In the genomic region with DNA sequence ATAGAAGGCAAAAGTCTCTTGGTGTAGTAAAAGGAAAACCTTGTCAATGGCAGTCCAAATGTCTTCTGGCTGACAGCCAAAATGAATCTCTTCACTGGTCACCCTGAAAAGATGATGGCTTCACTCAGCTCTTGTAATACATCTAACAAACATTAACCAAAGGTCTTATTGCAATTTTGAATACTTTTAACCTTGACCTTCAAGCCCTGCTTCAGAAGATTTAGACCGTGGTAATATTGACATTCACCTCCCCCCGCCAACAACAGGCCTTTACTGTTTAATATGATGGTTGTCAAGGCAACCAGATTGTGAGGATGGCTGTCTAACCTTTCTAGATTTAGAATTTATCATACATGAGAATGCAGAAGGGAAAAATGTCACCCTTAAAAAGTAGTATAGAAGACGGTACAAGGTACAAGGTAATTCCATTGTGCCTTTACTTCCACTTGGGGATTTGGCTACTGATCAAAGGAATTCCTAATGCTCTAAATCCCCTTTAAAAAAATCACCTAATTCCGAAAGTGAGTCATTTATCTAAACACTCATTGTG, we compare ENCODE assay signal across 1 cellular context.
TF ChIP-seq lines count a peak whose summit lies in the region.

No MANE protein-coding gene starts in this region.

TF ChIP-seq in HepG2, 621 proteins besides CTCF, POLR2A, EP300 and RAD21 (continued from another document and continues in another):
- TF ChIP-seq, protein P1, sequence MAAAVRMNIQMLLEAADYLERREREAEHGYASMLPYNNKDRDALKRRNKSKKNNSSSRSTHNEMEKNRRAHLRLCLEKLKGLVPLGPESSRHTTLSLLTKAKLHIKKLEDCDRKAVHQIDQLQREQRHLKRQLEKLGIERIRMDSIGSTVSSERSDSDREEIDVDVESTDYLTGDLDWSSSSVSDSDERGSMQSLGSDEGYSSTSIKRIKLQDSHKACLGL (CRISPR knock-in tag; IDR thresholded peaks at IDR 0.05): no peak
- no peak for TF ChIP-seq ZNF207 (IDR thresholded peaks at IDR 0.05; ENCODE audit: borderline replicate concordance)
- no peak for TF ChIP-seq ZNF296 (CRISPR knock-in tag; conservative IDR thresholded peaks at IDR 0.05)
- no peak for TF ChIP-seq ZMAT3 (CRISPR knock-in tag; conservative IDR thresholded peaks at IDR 0.05)
- TF ChIP-seq ZNF605 (CRISPR knock-in tag; IDR thresholded peaks at IDR 0.05): no peak
- TF ChIP-seq FOXA1 (IDR thresholded peaks at IDR 0.05): peak; percentile 76
- peak; percentile 93 for TF ChIP-seq FOXA1 (CRISPR knock-in tag; IDR thresholded peaks at IDR 0.05)
- no peak for TF ChIP-seq TAF1 (CRISPR knock-in tag; IDR thresholded peaks at IDR 0.05)
- no peak for TF ChIP-seq ZSCAN31 (CRISPR knock-in tag; IDR thresholded peaks at IDR 0.05; ENCODE audit: low read depth)
- TF ChIP-seq, protein P2, sequence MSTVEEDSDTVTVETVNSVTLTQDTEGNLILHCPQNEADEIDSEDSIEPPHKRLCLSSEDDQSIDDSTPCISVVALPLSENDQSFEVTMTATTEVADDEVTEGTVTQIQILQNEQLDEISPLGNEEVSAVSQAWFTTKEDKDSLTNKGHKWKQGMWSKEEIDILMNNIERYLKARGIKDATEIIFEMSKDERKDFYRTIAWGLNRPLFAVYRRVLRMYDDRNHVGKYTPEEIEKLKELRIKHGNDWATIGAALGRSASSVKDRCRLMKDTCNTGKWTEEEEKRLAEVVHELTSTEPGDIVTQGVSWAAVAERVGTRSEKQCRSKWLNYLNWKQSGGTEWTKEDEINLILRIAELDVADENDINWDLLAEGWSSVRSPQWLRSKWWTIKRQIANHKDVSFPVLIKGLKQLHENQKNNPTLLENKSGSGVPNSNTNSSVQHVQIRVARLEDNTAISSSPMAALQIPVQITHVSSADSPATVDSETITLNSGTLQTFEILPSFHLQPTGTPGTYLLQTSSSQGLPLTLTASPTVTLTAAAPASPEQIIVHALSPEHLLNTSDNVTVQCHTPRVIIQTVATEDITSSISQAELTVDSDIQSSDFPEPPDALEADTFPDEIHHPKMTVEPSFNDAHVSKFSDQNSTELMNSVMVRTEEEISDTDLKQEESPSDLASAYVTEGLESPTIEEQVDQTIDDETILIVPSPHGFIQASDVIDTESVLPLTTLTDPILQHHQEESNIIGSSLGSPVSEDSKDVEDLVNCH (CRISPR knock-in tag; IDR thresholded peaks at IDR 0.05): no peak
- TF ChIP-seq, protein P3, sequence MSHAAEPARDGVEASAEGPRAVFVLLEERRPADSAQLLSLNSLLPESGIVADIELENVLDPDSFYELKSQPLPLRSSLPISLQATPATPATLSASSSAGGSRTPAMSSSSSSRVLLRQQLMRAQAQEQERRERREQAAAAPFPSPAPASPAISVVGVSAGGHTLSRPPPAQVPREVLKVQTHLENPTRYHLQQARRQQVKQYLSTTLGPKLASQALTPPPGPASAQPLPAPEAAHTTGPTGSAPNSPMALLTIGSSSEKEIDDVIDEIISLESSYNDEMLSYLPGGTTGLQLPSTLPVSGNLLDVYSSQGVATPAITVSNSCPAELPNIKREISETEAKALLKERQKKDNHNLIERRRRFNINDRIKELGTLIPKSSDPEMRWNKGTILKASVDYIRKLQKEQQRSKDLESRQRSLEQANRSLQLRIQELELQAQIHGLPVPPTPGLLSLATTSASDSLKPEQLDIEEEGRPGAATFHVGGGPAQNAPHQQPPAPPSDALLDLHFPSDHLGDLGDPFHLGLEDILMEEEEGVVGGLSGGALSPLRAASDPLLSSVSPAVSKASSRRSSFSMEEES (CRISPR knock-in tag; IDR thresholded peaks at IDR 0.05): peak; percentile 38; the same call in 1 of the 2 replicates
- TF ChIP-seq, protein P4, sequence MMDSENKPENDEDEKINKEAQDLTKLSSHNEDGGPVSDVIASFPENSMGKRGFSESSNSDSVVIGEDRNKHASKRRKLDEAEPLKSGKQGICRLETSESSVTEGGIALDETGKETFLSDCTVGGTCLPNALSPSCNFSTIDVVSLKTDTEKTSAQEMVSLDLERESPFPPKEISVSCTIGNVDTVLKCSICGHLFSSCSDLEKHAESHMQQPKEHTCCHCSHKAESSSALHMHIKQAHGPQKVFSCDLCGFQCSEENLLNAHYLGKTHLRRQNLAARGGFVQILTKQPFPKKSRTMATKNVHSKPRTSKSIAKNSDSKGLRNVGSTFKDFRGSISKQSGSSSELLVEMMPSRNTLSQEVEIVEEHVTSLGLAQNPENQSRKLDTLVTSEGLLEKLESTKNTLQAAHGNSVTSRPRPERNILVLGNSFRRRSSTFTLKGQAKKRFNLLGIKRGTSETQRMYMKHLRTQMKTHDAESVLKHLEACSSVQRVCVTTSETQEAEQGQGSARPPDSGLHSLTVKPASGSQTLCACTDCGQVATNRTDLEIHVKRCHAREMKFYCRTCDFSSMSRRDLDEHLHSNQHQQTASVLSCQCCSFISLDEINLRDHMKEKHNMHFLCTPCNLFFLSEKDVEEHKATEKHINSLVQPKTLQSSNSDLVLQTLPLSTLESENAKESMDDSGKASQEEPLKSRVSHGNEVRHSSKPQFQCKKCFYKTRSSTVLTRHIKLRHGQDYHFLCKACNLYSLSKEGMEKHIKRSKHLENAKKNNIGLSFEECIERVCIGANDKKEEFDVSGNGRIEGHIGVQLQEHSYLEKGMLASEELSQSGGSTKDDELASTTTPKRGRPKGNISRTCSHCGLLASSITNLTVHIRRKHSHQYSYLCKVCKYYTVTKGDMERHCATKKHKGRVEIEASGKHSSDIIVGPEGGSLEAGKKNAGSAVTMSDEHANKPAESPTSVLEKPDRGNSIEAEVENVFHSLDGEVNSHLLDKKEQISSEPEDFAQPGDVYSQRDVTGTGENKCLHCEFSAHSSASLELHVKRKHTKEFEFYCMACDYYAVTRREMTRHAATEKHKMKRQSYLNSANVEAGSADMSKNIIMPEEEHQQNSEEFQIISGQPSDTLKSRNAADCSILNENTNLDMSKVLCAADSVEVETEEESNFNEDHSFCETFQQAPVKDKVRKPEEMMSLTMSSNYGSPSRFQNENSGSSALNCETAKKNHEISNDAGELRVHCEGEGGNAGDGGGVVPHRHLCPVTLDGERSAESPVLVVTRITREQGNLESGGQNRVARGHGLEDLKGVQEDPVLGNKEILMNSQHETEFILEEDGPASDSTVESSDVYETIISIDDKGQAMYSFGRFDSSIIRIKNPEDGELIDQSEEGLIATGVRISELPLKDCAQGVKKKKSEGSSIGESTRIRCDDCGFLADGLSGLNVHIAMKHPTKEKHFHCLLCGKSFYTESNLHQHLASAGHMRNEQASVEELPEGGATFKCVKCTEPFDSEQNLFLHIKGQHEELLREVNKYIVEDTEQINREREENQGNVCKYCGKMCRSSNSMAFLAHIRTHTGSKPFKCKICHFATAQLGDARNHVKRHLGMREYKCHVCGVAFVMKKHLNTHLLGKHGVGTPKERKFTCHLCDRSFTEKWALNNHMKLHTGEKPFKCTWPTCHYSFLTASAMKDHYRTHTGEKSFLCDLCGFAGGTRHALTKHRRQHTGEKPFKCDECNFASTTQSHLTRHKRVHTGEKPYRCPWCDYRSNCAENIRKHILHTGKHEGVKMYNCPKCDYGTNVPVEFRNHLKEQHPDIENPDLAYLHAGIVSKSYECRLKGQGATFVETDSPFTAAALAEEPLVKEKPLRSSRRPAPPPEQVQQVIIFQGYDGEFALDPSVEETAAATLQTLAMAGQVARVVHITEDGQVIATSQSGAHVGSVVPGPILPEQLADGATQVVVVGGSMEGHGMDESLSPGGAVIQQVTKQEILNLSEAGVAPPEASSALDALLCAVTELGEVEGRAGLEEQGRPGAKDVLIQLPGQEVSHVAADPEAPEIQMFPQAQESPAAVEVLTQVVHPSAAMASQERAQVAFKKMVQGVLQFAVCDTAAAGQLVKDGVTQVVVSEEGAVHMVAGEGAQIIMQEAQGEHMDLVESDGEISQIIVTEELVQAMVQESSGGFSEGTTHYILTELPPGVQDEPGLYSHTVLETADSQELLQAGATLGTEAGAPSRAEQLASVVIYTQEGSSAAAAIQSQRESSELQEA (CRISPR knock-in tag; IDR thresholded peaks at IDR 0.05; ENCODE audit: not compliant biosample characterization): no peak
- peak; percentile 68; the same call in 1 of the 2 replicates for TF ChIP-seq SP5 (CRISPR knock-in tag; IDR thresholded peaks at IDR 0.05; ENCODE audit: borderline replicate concordance, low read depth)
- TF ChIP-seq, protein P5, sequence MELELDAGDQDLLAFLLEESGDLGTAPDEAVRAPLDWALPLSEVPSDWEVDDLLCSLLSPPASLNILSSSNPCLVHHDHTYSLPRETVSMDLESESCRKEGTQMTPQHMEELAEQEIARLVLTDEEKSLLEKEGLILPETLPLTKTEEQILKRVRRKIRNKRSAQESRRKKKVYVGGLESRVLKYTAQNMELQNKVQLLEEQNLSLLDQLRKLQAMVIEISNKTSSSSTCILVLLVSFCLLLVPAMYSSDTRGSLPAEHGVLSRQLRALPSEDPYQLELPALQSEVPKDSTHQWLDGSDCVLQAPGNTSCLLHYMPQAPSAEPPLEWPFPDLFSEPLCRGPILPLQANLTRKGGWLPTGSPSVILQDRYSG (CRISPR knock-in tag; IDR thresholded peaks at IDR 0.05): no peak
- TF ChIP-seq SRSF4 (IDR thresholded peaks at IDR 0.05; ENCODE audit: low read depth, low read length, poor library complexity, severe bottlenecking): no peak
- TF ChIP-seq RFXANK (CRISPR knock-in tag; IDR thresholded peaks at IDR 0.05): 0 out of 2 replicates have a peak, but pooled peaks have one; percentile 69
- no peak for TF ChIP-seq NFIB (CRISPR knock-in tag; IDR thresholded peaks at IDR 0.05; ENCODE audit: borderline replicate concordance)
- no peak for TF ChIP-seq ZNF839 (CRISPR knock-in tag; IDR thresholded peaks at IDR 0.05; ENCODE audit: borderline replicate concordance)
- no peak for TF ChIP-seq RFX5 (IDR thresholded peaks at IDR 0.05; ENCODE audit: low read depth, low read length)
- no peak for TF ChIP-seq GATAD1 (CRISPR knock-in tag; IDR thresholded peaks at IDR 0.05)
- no peak for TF ChIP-seq ZNF260 (CRISPR knock-in tag; IDR thresholded peaks at IDR 0.05; ENCODE audit: borderline replicate concordance, low read depth)
- TF ChIP-seq ZNF451 (CRISPR knock-in tag; IDR thresholded peaks at IDR 0.05): no peak
- TF ChIP-seq SOX13 (IDR thresholded peaks at IDR 0.05): peak; percentile 55
- peak in 1 of 2 experiments; percentile 90; a peak in 2 of 4 replicates for TF ChIP-seq SOX13 (CRISPR knock-in tag; conservative IDR thresholded peaks at IDR 0.05 in 1 of 2, IDR thresholded peaks at IDR 0.05 in 1 of 2)
- TF ChIP-seq, protein P6, sequence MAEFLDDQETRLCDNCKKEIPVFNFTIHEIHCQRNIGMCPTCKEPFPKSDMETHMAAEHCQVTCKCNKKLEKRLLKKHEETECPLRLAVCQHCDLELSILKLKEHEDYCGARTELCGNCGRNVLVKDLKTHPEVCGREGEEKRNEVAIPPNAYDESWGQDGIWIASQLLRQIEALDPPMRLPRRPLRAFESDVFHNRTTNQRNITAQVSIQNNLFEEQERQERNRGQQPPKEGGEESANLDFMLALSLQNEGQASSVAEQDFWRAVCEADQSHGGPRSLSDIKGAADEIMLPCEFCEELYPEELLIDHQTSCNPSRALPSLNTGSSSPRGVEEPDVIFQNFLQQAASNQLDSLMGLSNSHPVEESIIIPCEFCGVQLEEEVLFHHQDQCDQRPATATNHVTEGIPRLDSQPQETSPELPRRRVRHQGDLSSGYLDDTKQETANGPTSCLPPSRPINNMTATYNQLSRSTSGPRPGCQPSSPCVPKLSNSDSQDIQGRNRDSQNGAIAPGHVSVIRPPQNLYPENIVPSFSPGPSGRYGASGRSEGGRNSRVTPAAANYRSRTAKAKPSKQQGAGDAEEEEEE (CRISPR knock-in tag; IDR thresholded peaks at IDR 0.05; ENCODE audit: borderline replicate concordance): no peak
- no peak for TF ChIP-seq HNRNPLL (IDR thresholded peaks at IDR 0.05; ENCODE audit: low read depth, low read length, poor library complexity, severe bottlenecking)
- TF ChIP-seq ZNF33B (CRISPR knock-in tag; IDR thresholded peaks at IDR 0.05): no peak
- TF ChIP-seq BCL6 (CRISPR knock-in tag; IDR thresholded peaks at IDR 0.05): peak; percentile 94
- TF ChIP-seq ATM (IDR thresholded peaks at IDR 0.05; ENCODE audit: borderline replicate concordance): no peak
- no peak for TF ChIP-seq FOXC1 (CRISPR knock-in tag; IDR thresholded peaks at IDR 0.05; ENCODE audit: borderline replicate concordance)
- TF ChIP-seq CHD4 (IDR thresholded peaks at IDR 0.05; ENCODE audit: borderline replicate concordance, low read length): no peak
- TF ChIP-seq SIX4 (CRISPR knock-in tag; IDR thresholded peaks at IDR 0.05): peak; percentile 68
- no peak for TF ChIP-seq ZNF678 (CRISPR knock-in tag; IDR thresholded peaks at IDR 0.05)
- TF ChIP-seq, protein P7, sequence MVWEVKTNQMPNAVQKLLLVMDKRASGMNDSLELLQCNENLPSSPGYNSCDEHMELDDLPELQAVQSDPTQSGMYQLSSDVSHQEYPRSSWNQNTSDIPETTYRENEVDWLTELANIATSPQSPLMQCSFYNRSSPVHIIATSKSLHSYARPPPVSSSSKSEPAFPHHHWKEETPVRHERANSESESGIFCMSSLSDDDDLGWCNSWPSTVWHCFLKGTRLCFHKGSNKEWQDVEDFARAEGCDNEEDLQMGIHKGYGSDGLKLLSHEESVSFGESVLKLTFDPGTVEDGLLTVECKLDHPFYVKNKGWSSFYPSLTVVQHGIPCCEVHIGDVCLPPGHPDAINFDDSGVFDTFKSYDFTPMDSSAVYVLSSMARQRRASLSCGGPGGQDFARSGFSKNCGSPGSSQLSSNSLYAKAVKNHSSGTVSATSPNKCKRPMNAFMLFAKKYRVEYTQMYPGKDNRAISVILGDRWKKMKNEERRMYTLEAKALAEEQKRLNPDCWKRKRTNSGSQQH (CRISPR knock-in tag; IDR thresholded peaks at IDR 0.05; ENCODE audit: low read depth): no peak
- TF ChIP-seq NFKB2 (CRISPR knock-in tag; IDR thresholded peaks at IDR 0.05; ENCODE audit: borderline replicate concordance): no peak
- TF ChIP-seq, protein P8, sequence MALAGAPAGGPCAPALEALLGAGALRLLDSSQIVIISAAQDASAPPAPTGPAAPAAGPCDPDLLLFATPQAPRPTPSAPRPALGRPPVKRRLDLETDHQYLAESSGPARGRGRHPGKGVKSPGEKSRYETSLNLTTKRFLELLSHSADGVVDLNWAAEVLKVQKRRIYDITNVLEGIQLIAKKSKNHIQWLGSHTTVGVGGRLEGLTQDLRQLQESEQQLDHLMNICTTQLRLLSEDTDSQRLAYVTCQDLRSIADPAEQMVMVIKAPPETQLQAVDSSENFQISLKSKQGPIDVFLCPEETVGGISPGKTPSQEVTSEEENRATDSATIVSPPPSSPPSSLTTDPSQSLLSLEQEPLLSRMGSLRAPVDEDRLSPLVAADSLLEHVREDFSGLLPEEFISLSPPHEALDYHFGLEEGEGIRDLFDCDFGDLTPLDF (CRISPR knock-in tag; IDR thresholded peaks at IDR 0.05): no peak
- TF ChIP-seq ZC3H4 (CRISPR knock-in tag; IDR thresholded peaks at IDR 0.05; ENCODE audit: borderline replicate concordance): no peak
- TF ChIP-seq RFX3 (CRISPR knock-in tag; IDR thresholded peaks at IDR 0.05): peak; percentile 98
- TF ChIP-seq ZNF124 (CRISPR knock-in tag; IDR thresholded peaks at IDR 0.05): no peak; the same call in 1 of the 2 replicates
- TF ChIP-seq, protein P9, sequence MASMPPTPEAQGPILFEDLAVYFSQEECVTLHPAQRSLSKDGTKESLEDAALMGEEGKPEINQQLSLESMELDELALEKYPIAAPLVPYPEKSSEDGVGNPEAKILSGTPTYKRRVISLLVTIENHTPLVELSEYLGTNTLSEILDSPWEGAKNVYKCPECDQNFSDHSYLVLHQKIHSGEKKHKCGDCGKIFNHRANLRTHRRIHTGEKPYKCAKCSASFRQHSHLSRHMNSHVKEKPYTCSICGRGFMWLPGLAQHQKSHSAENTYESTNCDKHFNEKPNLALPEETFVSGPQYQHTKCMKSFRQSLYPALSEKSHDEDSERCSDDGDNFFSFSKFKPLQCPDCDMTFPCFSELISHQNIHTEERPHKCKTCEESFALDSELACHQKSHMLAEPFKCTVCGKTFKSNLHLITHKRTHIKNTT (CRISPR knock-in tag; IDR thresholded peaks at IDR 0.05): no peak
- no peak for TF ChIP-seq TOE1 (CRISPR knock-in tag; IDR thresholded peaks at IDR 0.05)
- no peak for TF ChIP-seq WIZ (CRISPR knock-in tag; IDR thresholded peaks at IDR 0.05)
- TF ChIP-seq ZNF17 (CRISPR knock-in tag; IDR thresholded peaks at IDR 0.05): no peak
- TF ChIP-seq ZNF550 (CRISPR knock-in tag; IDR thresholded peaks at IDR 0.05; ENCODE audit: borderline replicate concordance): no peak
